ENCODE assay signal across 29 cellular contexts in genomic region chr6:17237246-17237645, GRCh38. TPM values are rescaled to one million over a fixed set of nuclear protein-coding genes. Genes with fewer than 3 reads are reported as not detected.
"Had no signal": no experiment of that assay in that cellular context is flagged by ENCODE, and none has a peak within 500 bp of the region (broad histone marks: within the 10 kb centered on the region; RNA-seq: fewer than 3 reads in every experiment).

No MANE protein-coding gene starts in this region.

- DNase-seq: natural killer cell; occipital lobe; ovary; posterior cingulate gyrus; psoas muscle; right cardiac atrium; right lobe of liver; sigmoid colon; small intestine; stimulated activated CD4-positive, alpha-beta T cell treated with anti-CD3 and anti-CD28 coated beads, Interleukin-15, amount 100 ng/mL, for 24 hours; stimulated activated CD4-positive, alpha-beta T cell treated with anti-CD3 and anti-CD28 coated beads, Interleukin-2, amount 100 ng/mL, for 24 hours; stimulated activated CD4-positive, alpha-beta T cell treated with anti-CD3 and anti-CD28 coated beads, Interleukin-2, amount 100 ng/mL, for 48 hours; stimulated activated CD4-positive, alpha-beta T cell treated with anti-CD3 and anti-CD28 coated beads, Interleukin-4, amount 100 ng/mL, for 24 hours; stimulated activated naive CD4-positive, alpha-beta T cell; stimulated activated naive CD8-positive, alpha-beta T cell treated with anti-CD3 and anti-CD28 coated beads, Interleukin-15, amount 100 ng/mL, for 72 hours; stimulated activated naive CD8-positive, alpha-beta T cell treated with anti-CD3 and anti-CD28 coated beads, Interleukin-15, Interleukin-2, amounts not matched to agents 100 U/mL and 50 U/mL, for 24 hours; substantia nigra; testis; tibial artery; transverse colon; upper lobe of right lung; uterus had no signal

- H3K9me3 ChIP-seq: ovary, psoas muscle, right lobe of liver, testis, tibial artery, upper lobe of right lung, uterus had no signal

- H3K27ac Mint-ChIP-seq: natural killer cell; nephron; neural progenitor cell; progenitor cell of endocrine pancreas; stimulated activated effector memory CD8-positive, alpha-beta T cell treated with anti-CD3 and anti-CD28 coated beads, Interleukin-12 subunit alpha, Interleukin-12 subunit beta, amount 100 ng/mL, for 72 hours; stimulated activated naive CD8-positive, alpha-beta T cell treated with anti-CD3 and anti-CD28 coated beads, Interleukin-15, amount 100 ng/mL, for 72 hours; type B pancreatic cell had no signal

- H3K27me3 Mint-ChIP-seq: progenitor cell of endocrine pancreas; stimulated activated naive CD8-positive, alpha-beta T cell treated with anti-CD3 and anti-CD28 coated beads, Interleukin-15, amount 100 ng/mL, for 72 hours; type B pancreatic cell had no signal

- ATAC-seq: natural killer cell; right cardiac atrium; right lobe of liver; stimulated activated effector memory CD8-positive, alpha-beta T cell treated with anti-CD3 and anti-CD28 coated beads, Interleukin-12 subunit alpha, Interleukin-12 subunit beta, amount 100 ng/mL, for 72 hours; stimulated activated naive CD8-positive, alpha-beta T cell treated with anti-CD3 and anti-CD28 coated beads, Interleukin-15, amount 100 ng/mL, for 72 hours; stimulated activated naive CD8-positive, alpha-beta T cell treated with anti-CD3 and anti-CD28 coated beads, Interleukin-15, Interleukin-2, amounts not matched to agents 100 U/mL and 50 U/mL, for 24 hours; upper lobe of right lung had no signal

- H3K36me3 ChIP-seq: neural progenitor cell, ovary, right lobe of liver, sigmoid colon, suprapubic skin, tibial artery, transverse colon, upper lobe of right lung, uterus had no signal

- H3K4me1 ChIP-seq: neural progenitor cell, parathyroid adenoma, psoas muscle, right lobe of liver, sigmoid colon, suprapubic skin, testis, tibial artery, transverse colon, upper lobe of right lung, uterus had no signal

- H3K27me3 ChIP-seq: neural progenitor cell, ovary, right lobe of liver, sigmoid colon, suprapubic skin, testis, tibial artery, transverse colon, uterus had no signal

- H3K4me1 Mint-ChIP-seq: natural killer cell; nephron; neural progenitor cell; stimulated activated effector memory CD8-positive, alpha-beta T cell treated with anti-CD3 and anti-CD28 coated beads, Interleukin-12 subunit alpha, Interleukin-12 subunit beta, amount 100 ng/mL, for 72 hours; stimulated activated naive CD8-positive, alpha-beta T cell treated with anti-CD3 and anti-CD28 coated beads, Interleukin-15, amount 100 ng/mL, for 72 hours had no signal

- H3K9ac ChIP-seq: neural progenitor cell, parathyroid adenoma had no signal

- H3K36me3 Mint-ChIP-seq: natural killer cell; neural progenitor cell; stimulated activated effector memory CD8-positive, alpha-beta T cell treated with anti-CD3 and anti-CD28 coated beads, Interleukin-12 subunit alpha, Interleukin-12 subunit beta, amount 100 ng/mL, for 72 hours; type B pancreatic cell had no signal

- H3K9me3 Mint-ChIP-seq: stimulated activated effector memory CD8-positive, alpha-beta T cell treated with anti-CD3 and anti-CD28 coated beads, Interleukin-12 subunit alpha, Interleukin-12 subunit beta, amount 100 ng/mL, for 72 hours; stimulated activated naive CD8-positive, alpha-beta T cell treated with anti-CD3 and anti-CD28 coated beads, Interleukin-15, amount 100 ng/mL, for 72 hours; type B pancreatic cell had no signal

- H3K4me3 ChIP-seq: neural progenitor cell, ovary, psoas muscle, right lobe of liver, sigmoid colon, suprapubic skin, testis, tibial artery, transverse colon, upper lobe of right lung, uterus had no signal

- H3K4me3 Mint-ChIP-seq: natural killer cell; nephron; neural progenitor cell; stimulated activated effector memory CD8-positive, alpha-beta T cell treated with anti-CD3 and anti-CD28 coated beads, Interleukin-12 subunit alpha, Interleukin-12 subunit beta, amount 100 ng/mL, for 72 hours; stimulated activated naive CD8-positive, alpha-beta T cell treated with anti-CD3 and anti-CD28 coated beads, Interleukin-15, amount 100 ng/mL, for 72 hours; type B pancreatic cell had no signal

- H3K27ac ChIP-seq: neural progenitor cell, ovary, parathyroid adenoma, psoas muscle, right lobe of liver, sigmoid colon, suprapubic skin, testis, tibial artery, transverse colon, upper lobe of right lung, uterus had no signal

RNA-seq across cellular contexts. Expression of gene RBM24, which starts 43.9 kb away (rescaled TPM):
- total RNA-seq: natural killer cell had no signal
